In the genomic region with DNA sequence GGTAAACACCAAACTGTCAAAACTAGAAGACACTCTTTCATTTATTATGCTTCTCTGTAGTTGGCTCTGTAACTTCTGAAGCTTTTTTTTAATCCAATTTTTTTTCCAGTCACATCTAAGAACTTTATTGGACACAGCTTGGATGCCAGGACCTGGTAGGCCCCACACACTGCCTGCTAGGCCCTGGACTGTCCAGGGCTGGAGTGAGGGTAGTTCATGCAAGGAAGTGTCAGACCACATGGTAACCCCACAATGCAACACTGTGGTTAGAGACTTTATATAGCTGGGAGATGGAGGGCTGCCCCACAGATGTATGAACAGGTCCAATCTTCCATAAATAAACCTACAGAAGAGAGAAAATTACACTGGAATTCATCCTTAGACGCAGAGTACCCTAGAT, we compare ENCODE assay signal across 14 cellular contexts. TPM values are rescaled to one million over a fixed set of nuclear protein-coding genes. Genes with fewer than 3 reads are reported as not detected.
DNase-seq lines count a peak whose midpoint lies in the region; ATAC-seq and TF ChIP-seq lines count a peak whose summit lies in the region.
"Had no signal": no experiment of that assay in that cellular context is flagged by ENCODE, and none has a peak within 500 bp of the region (broad histone marks: within the 10 kb centered on the region; RNA-seq: fewer than 3 reads in every experiment).

No MANE protein-coding gene starts in this region.

- H3K9me3 Mint-ChIP-seq in activated naive CD4-positive, alpha-beta T cell treated with anti-CD3 and anti-CD28 coated beads, Interleukin-2, amount 10 ng/mL, durations not matched to agents 7 days and 5 days, result no peaks in the 10 kb centered on the region
- no peaks in the 10 kb centered on the region for H3K9me3 Mint-ChIP-seq in endothelial cell (ENCODE audit: unreplicated experiment)
- H3K9me3 Mint-ChIP-seq in stimulated activated memory B cell treated with anti-CD40 and anti-IgM and Interleukin-4, amounts not matched to agents 10 μg/mL and 1 μg/mL and 100 μg/mL, for 72 hours, result no peaks in the 10 kb centered on the region

- ATAC-seq in stimulated activated memory B cell treated with anti-CD40 and anti-IgM and Interleukin-4, amounts not matched to agents 10 μg/mL and 1 μg/mL and 100 μg/mL, for 72 hours, result no peak
- ATAC-seq in HG03571 (IDR thresholded peaks at IDR 0.05; ENCODE audit: unreplicated experiment) (no peak), GM19035 (IDR thresholded peaks at IDR 0.05; ENCODE audit: unreplicated experiment) (no peak)

- CTCF ChIA-PET in activated naive CD4-positive, alpha-beta T cell treated with anti-CD3 and anti-CD28 coated beads, Interleukin-2, amount 10 ng/mL, durations not matched to agents 7 days and 5 days (lab: Charles Lee), result interaction anchor here (1.0 to 1.6 kb wide), 4 partner anchors 8 to 122 kb away, joined by 3 to 6 read pairs (median 4); no protein-coding TSS in a partner anchor

- peak overlapping the region; percentile 71; the same call in 1 of the 2 replicates for H3K27ac ChIP-seq in SJSA1

- TF ChIP-seq CTCF in endothelial cell (IDR thresholded peaks at IDR 0.05; ENCODE audit: unreplicated experiment), result no peak

- DNase-seq in activated naive CD4-positive, alpha-beta T cell treated with anti-CD3 and anti-CD28 coated beads, Interleukin-2, amount 10 ng/mL, durations not matched to agents 7 days and 5 days, result no peak
- DNase-seq in activated naive CD4-positive, alpha-beta T cell treated with Interleukin-2 at 50 U/mL for 16 hours, result no peak
- DNase-seq in SJSA1 (ENCODE audit: low read depth in 1 of 2, low spot score in 2 of 2), result no peak
- no peak for DNase-seq in endothelial cell (ENCODE audit: low spot score)
- no peak for DNase-seq in stimulated activated CD4-positive, alpha-beta T cell treated with anti-CD3 and anti-CD28 coated beads, Interleukin-12 subunit alpha, Interleukin-12 subunit beta, amount 100 ng/mL, for 4 hours
- DNase-seq: head of caudate nucleus, Karpas-422, NCI-H2171, OCI-M1, T-helper 9 cell had no signal

- H3K4me1 ChIP-seq in SJSA1 (replicated peaks), result peaks cover 82% of the 10 kb centered on the region

- no peaks in the 10 kb centered on the region for H3K9me3 ChIP-seq in SJSA1 (replicated peaks)

- peaks cover 93% of the 10 kb centered on the region for H3K4me1 Mint-ChIP-seq in activated naive CD4-positive, alpha-beta T cell treated with anti-CD3 and anti-CD28 coated beads, Interleukin-2, amount 10 ng/mL, durations not matched to agents 7 days and 5 days
- H3K4me1 Mint-ChIP-seq in endothelial cell (ENCODE audit: unreplicated experiment), result peaks cover 60% of the 10 kb centered on the region
- peaks cover 96% of the 10 kb centered on the region for H3K4me1 Mint-ChIP-seq in stimulated activated memory B cell treated with anti-CD40 and anti-IgM and Interleukin-4, amounts not matched to agents 10 μg/mL and 1 μg/mL and 100 μg/mL, for 72 hours

- H3K4me3 ChIP-seq in SJSA1, result no peak overlapping the region
- H3K4me3 ChIP-seq: cardiac muscle cell had no signal

- H3K36me3 ChIP-seq in SJSA1, result peaks cover 67% of the 10 kb centered on the region

- peak overlapping the region; percentile 89 for H3K27ac Mint-ChIP-seq in activated naive CD4-positive, alpha-beta T cell treated with anti-CD3 and anti-CD28 coated beads, Interleukin-2, amount 10 ng/mL, durations not matched to agents 7 days and 5 days
- H3K27ac Mint-ChIP-seq in endothelial cell (ENCODE audit: unreplicated experiment), result no peak overlapping the region
- H3K27ac Mint-ChIP-seq in stimulated activated memory B cell treated with anti-CD40 and anti-IgM and Interleukin-4, amounts not matched to agents 10 μg/mL and 1 μg/mL and 100 μg/mL, for 72 hours, result peak overlapping the region; percentile 99

- H3K27me3 Mint-ChIP-seq in activated naive CD4-positive, alpha-beta T cell treated with anti-CD3 and anti-CD28 coated beads, Interleukin-2, amount 10 ng/mL, durations not matched to agents 7 days and 5 days, result no peaks in the 10 kb centered on the region
- H3K27me3 Mint-ChIP-seq in endothelial cell (ENCODE audit: unreplicated experiment), result peaks cover 1% of the 10 kb centered on the region
- H3K27me3 Mint-ChIP-seq in stimulated activated memory B cell treated with anti-CD40 and anti-IgM and Interleukin-4, amounts not matched to agents 10 μg/mL and 1 μg/mL and 100 μg/mL, for 72 hours, result no peaks in the 10 kb centered on the region

- peaks cover 66% of the 10 kb centered on the region for H3K36me3 Mint-ChIP-seq in activated naive CD4-positive, alpha-beta T cell treated with anti-CD3 and anti-CD28 coated beads, Interleukin-2, amount 10 ng/mL, durations not matched to agents 7 days and 5 days
- H3K36me3 Mint-ChIP-seq in endothelial cell (ENCODE audit: low read depth, unreplicated experiment), result peaks cover 49% of the 10 kb centered on the region
- peaks cover 46% of the 10 kb centered on the region for H3K36me3 Mint-ChIP-seq in stimulated activated memory B cell treated with anti-CD40 and anti-IgM and Interleukin-4, amounts not matched to agents 10 μg/mL and 1 μg/mL and 100 μg/mL, for 72 hours

- peak overlapping the region; percentile 21 for H3K4me3 Mint-ChIP-seq in activated naive CD4-positive, alpha-beta T cell treated with anti-CD3 and anti-CD28 coated beads, Interleukin-2, amount 10 ng/mL, durations not matched to agents 7 days and 5 days
- peak overlapping the region; percentile 50 for H3K4me3 Mint-ChIP-seq in endothelial cell (ENCODE audit: unreplicated experiment)
- H3K4me3 Mint-ChIP-seq in stimulated activated memory B cell treated with anti-CD40 and anti-IgM and Interleukin-4, amounts not matched to agents 10 μg/mL and 1 μg/mL and 100 μg/mL, for 72 hours, result peak overlapping the region; percentile 69

- no peaks in the 10 kb centered on the region for H3K27me3 ChIP-seq in SJSA1 (replicated peaks)
- H3K27me3 ChIP-seq: cardiac muscle cell had no signal

RNA-seq across cellular contexts. Expression of a gene that starts 7.1 kb away (rescaled TPM):
- 115 and 173 TPM in 2 replicates for total RNA-seq in SJSA1 (2014; rRNA removed; shearing (Covaris generic))
- total RNA-seq in endothelial cell (ENCODE audit: unreplicated experiment), result 511 TPM
